In the genomic region with DNA sequence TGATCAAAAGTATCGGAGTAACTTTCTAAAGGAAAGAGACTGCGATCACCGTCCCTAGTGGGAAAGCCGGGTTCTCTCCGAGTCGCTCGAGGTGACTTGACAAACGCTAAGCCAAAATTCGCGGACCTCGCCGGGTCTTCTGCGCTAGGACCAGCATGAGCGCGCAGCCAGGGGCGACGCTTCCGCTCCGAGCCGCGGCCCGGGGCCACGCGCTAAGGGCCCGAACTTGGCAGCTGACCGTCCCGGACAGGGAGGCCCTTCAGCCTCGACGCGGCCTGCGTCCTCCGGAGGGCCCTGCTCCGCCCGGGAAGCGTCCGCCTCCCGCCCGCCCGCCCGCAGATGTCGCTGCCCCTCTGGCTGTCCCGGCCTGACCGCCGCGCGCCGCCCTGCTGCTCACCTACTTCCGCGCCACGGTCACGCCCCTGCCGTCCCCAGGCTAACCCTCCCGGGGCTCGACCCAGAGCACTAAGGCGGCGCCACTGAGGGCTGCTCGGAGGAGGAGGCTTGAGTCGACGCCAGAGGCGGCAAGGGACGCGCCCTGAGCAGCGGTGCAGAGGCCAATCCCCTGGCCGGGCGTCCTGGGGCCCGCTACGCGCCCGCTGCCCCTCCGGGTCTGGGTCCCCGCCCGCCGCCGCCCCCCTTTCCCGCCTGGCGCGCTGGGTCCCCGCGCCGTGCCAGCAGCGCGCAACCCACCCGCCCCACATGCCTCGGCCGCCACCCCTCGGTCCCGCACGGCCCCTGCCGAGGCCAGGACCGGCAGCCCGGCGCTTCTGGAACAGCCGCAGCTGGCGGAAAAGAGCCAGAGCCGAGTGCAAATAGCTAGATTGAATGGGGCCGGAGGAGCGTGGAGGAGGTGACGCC, we compare ENCODE assay signal across 8 cellular contexts.
DNase-seq lines count a peak whose midpoint lies in the region; ATAC-seq and TF ChIP-seq lines count a peak whose summit lies in the region.

No MANE protein-coding gene starts in this region.

- DNase-seq in 8988T (peak; percentile 61), NCI-H2171 (lab: John Stamatoyannopoulos, UW) (peak; percentile 26), left kidney (ENCODE audit: low read depth, low spot score) (peak; percentile 89)
- peak; percentile 66 for DNase-seq in activated CD4-positive, CD25-positive, alpha-beta regulatory T cell treated with anti-CD3 and anti-CD28 coated beads, Interleukin-2, amount 50 U/mL, for 16 hours (ENCODE audit: low read depth, low spot score)
- peak; percentile 73 for DNase-seq in central memory CD4-positive, alpha-beta T cell
- peak; percentile 55 for DNase-seq in stimulated activated CD4-positive, alpha-beta T cell treated with anti-CD3 and anti-CD28 coated beads, Interleukin-2, amount 100 ng/mL, for 4 hours (ENCODE audit: low read depth)

- peak; percentile 72 for TF ChIP-seq POLR2A in GM18505 (IDR thresholded peaks at IDR 0.05; ENCODE audit: borderline replicate concordance, extremely low read depth, insufficient read depth, insufficient read length)

- ATAC-seq in GM18505 (IDR thresholded peaks at IDR 0.05; ENCODE audit: unreplicated experiment) (peak; percentile 43), HG02970 (IDR thresholded peaks at IDR 0.05; ENCODE audit: low FRiP score, unreplicated experiment) (peak; percentile 48)

Comparison
In these comparisons a context has a peak if more than half of its experiments do, and no peak if none do; other contexts are left out.
1. Peak in every context shown above with its lines: DNase-seq and ATAC-seq.
2. DNase-seq: peak in every context shown above with its lines; median percentile 89 in left kidney; 73 in central memory CD4-positive, alpha-beta T cell; 66 in activated CD4-positive, CD25-positive, alpha-beta regulatory T cell treated with anti-CD3 and anti-CD28 coated beads, Interleukin-2, amount 50 U/mL, for 16 hours; 61 in 8988T; 55 in stimulated activated CD4-positive, alpha-beta T cell treated with anti-CD3 and anti-CD28 coated beads, Interleukin-2, amount 100 ng/mL, for 4 hours; 26 in NCI-H2171.